In genomic region chr2:63058149-63058741, GRCh38 we compare ENCODE assay signal across 8 cellular contexts. TPM values are rescaled to one million over a fixed set of nuclear protein-coding genes. Genes with fewer than 3 reads are reported as not detected.
DNase-seq lines count a peak whose midpoint lies in the region; ATAC-seq and TF ChIP-seq lines count a peak whose summit lies in the region.
"Had no signal": no experiment of that assay in that cellular context is flagged by ENCODE, and none has a peak within 500 bp of the region (broad histone marks: within the 10 kb centered on the region; RNA-seq: fewer than 3 reads in every experiment).

No MANE protein-coding gene starts in this region.

- no peak for TF ChIP-seq CTCF in GM13976 (IDR thresholded peaks at IDR 0.05; ENCODE audit: borderline replicate concordance, control extremely low read depth, extremely low read depth, insufficient read depth, missing control alignments)

- H3K36me3 ChIP-seq in iPS-15b (ENCODE audit: control insufficient read depth, insufficient read depth, low read length), result no peaks in the 10 kb centered on the region

- peak; percentile 36 for DNase-seq in GM13976 (ENCODE audit: low spot score)
- no peak for DNase-seq in activated CD4-positive, alpha-beta memory T cell treated with anti-CD3 and anti-CD28 coated beads, Interleukin-2, amount 10 ng/mL, durations not matched to agents 7 days and 5 days
- DNase-seq in stimulated activated effector memory CD8-positive, alpha-beta T cell treated with anti-CD3 and anti-CD28 coated beads, Interleukin-12 subunit alpha, Interleukin-12 subunit beta, amount 100 ng/mL, for 72 hours (ENCODE audit: low spot score in 2 of 2), result no peak
- DNase-seq in activated CD4-positive, CD25-positive, alpha-beta regulatory T cell (lab: John Stamatoyannopoulos, UW), result no peak

- peak overlapping the region; percentile 54 for H3K4me3 Mint-ChIP-seq in activated CD4-positive, alpha-beta memory T cell treated with anti-CD3 and anti-CD28 coated beads, Interleukin-2, amount 10 ng/mL, durations not matched to agents 7 days and 5 days
- H3K4me3 Mint-ChIP-seq in stimulated activated effector memory CD8-positive, alpha-beta T cell treated with anti-CD3 and anti-CD28 coated beads, Interleukin-12 subunit alpha, Interleukin-12 subunit beta, amount 100 ng/mL, for 72 hours, result peak overlapping the region; percentile 52

- peak overlapping the region; percentile 57 for H3K27ac Mint-ChIP-seq in activated CD4-positive, alpha-beta memory T cell treated with anti-CD3 and anti-CD28 coated beads, Interleukin-2, amount 10 ng/mL, durations not matched to agents 7 days and 5 days
- H3K27ac Mint-ChIP-seq in stimulated activated effector memory CD8-positive, alpha-beta T cell treated with anti-CD3 and anti-CD28 coated beads, Interleukin-12 subunit alpha, Interleukin-12 subunit beta, amount 100 ng/mL, for 72 hours, result no peak overlapping the region

- peaks cover 84% of the 10 kb centered on the region for H3K27me3 Mint-ChIP-seq in activated CD4-positive, alpha-beta memory T cell treated with anti-CD3 and anti-CD28 coated beads, Interleukin-2, amount 10 ng/mL, durations not matched to agents 7 days and 5 days

- H3K4me1 ChIP-seq in iPS-15b (ENCODE audit: control insufficient read depth, insufficient read depth, low read length), result peaks cover 20% of the 10 kb centered on the region

- CTCF ChIA-PET in activated CD4-positive, alpha-beta memory T cell treated with anti-CD3 and anti-CD28 coated beads, Interleukin-2, amount 10 ng/mL, durations not matched to agents 7 days and 5 days (lab: Charles Lee), result no interaction called here

- H3K27me3 ChIP-seq in iPS-15b (ENCODE audit: control insufficient read depth, insufficient read depth, low read length), result peaks cover 98% of the 10 kb centered on the region

- H3K9me3 ChIP-seq in iPS-15b (ENCODE audit: control insufficient read depth, insufficient read depth, low read length), result no peaks in the 10 kb centered on the region

- in situ Hi-C loops in GM13976 (cut with MboI; ENCODE audit: low sequenced_read_pairs, unreplicated experiment), result no loop called here

- ATAC-seq in stimulated activated effector memory CD8-positive, alpha-beta T cell treated with anti-CD3 and anti-CD28 coated beads, Interleukin-12 subunit alpha, Interleukin-12 subunit beta, amount 100 ng/mL, for 72 hours, result no peak
- ATAC-seq in HG03025 (IDR thresholded peaks at IDR 0.05; ENCODE audit: low FRiP score, unreplicated experiment) (no peak), HG03354 (IDR thresholded peaks at IDR 0.05; ENCODE audit: poor library complexity, severe bottlenecking, unreplicated experiment) (no peak)

- peak overlapping the region; percentile 46 for H3K4me3 ChIP-seq in iPS-15b (ENCODE audit: low read depth, low read length)

- peaks cover 7% of the 10 kb centered on the region for H3K36me3 Mint-ChIP-seq in activated CD4-positive, alpha-beta memory T cell treated with anti-CD3 and anti-CD28 coated beads, Interleukin-2, amount 10 ng/mL, durations not matched to agents 7 days and 5 days (ENCODE audit: low read depth)
- H3K36me3 Mint-ChIP-seq in stimulated activated effector memory CD8-positive, alpha-beta T cell treated with anti-CD3 and anti-CD28 coated beads, Interleukin-12 subunit alpha, Interleukin-12 subunit beta, amount 100 ng/mL, for 72 hours, result no peaks in the 10 kb centered on the region

- peaks cover 55% of the 10 kb centered on the region for H3K4me1 Mint-ChIP-seq in activated CD4-positive, alpha-beta memory T cell treated with anti-CD3 and anti-CD28 coated beads, Interleukin-2, amount 10 ng/mL, durations not matched to agents 7 days and 5 days
- H3K4me1 Mint-ChIP-seq in stimulated activated effector memory CD8-positive, alpha-beta T cell treated with anti-CD3 and anti-CD28 coated beads, Interleukin-12 subunit alpha, Interleukin-12 subunit beta, amount 100 ng/mL, for 72 hours, result peaks cover 54% of the 10 kb centered on the region

- POLR2A ChIA-PET in activated CD4-positive, alpha-beta memory T cell treated with anti-CD3 and anti-CD28 coated beads, Interleukin-2, amount 10 ng/mL, durations not matched to agents 7 days and 5 days (lab: Charles Lee), result no interaction called here

- no peak overlapping the region for H3K9ac ChIP-seq in iPS-15b (ENCODE audit: low read depth, low read length)

- no peaks in the 10 kb centered on the region for H3K9me3 Mint-ChIP-seq in activated CD4-positive, alpha-beta memory T cell treated with anti-CD3 and anti-CD28 coated beads, Interleukin-2, amount 10 ng/mL, durations not matched to agents 7 days and 5 days
- H3K9me3 Mint-ChIP-seq in stimulated activated effector memory CD8-positive, alpha-beta T cell treated with anti-CD3 and anti-CD28 coated beads, Interleukin-12 subunit alpha, Interleukin-12 subunit beta, amount 100 ng/mL, for 72 hours, result no peaks in the 10 kb centered on the region

RNA-seq across cellular contexts. Expression of gene OTX1, which starts 7.6 kb away (rescaled TPM):
- total RNA-seq in activated CD4-positive, alpha-beta memory T cell treated with anti-CD3 and anti-CD28 coated beads, Interleukin-2, amount 10 ng/mL, durations not matched to agents 7 days and 5 days, result under 1 TPM; 0.08 to 0.30 TPM
- total RNA-seq: activated naive CD4-positive, alpha-beta T cell treated with anti-CD3 and anti-CD28 coated beads, Interleukin-2, amount 50 U/mL, for 72 hours had no signal
